Comparison of ENCODE assay signal across 25 cellular contexts in genomic region chr12:62911288-62911687, GRCh38. TPM values are rescaled to one million over a fixed set of nuclear protein-coding genes. Genes with fewer than 3 reads are reported as not detected.
"Had no signal": no experiment of that assay in that cellular context is flagged by ENCODE, and none has a peak within 500 bp of the region (broad histone marks: within the 10 kb centered on the region; RNA-seq: fewer than 3 reads in every experiment).

No MANE protein-coding gene starts in this region.

- H3K4me3 Mint-ChIP-seq: activated CD4-positive, alpha-beta memory T cell treated with anti-CD3 and anti-CD28 coated beads, Interleukin-2, amount 10 ng/mL, durations not matched to agents 7 days and 5 days; activated naive CD4-positive, alpha-beta T cell treated with anti-CD3 and anti-CD28 coated beads for 36 hours; activated naive CD8-positive, alpha-beta T cell; activated T-helper 17 cell treated with anti-CD3 and anti-CD28 coated beads, Interleukin-2, amount 50 U/mL, for 72 hours; brain; central memory CD8-positive, alpha-beta T cell; T-helper 17 cell had no signal

- H3K27ac Mint-ChIP-seq: activated CD4-positive, alpha-beta memory T cell treated with anti-CD3 and anti-CD28 coated beads, Interleukin-2, amount 10 ng/mL, durations not matched to agents 7 days and 5 days; activated naive CD4-positive, alpha-beta T cell treated with anti-CD3 and anti-CD28 coated beads for 36 hours; activated naive CD8-positive, alpha-beta T cell; activated T-helper 17 cell treated with anti-CD3 and anti-CD28 coated beads, Interleukin-2, amount 50 U/mL, for 72 hours; T-helper 17 cell had no signal

- H3K4me3 ChIP-seq: Peyer's patch had no signal

- H3K4me1 ChIP-seq: Peyer's patch had no signal

- H3K9me3 Mint-ChIP-seq: activated CD4-positive, alpha-beta memory T cell treated with anti-CD3 and anti-CD28 coated beads, Interleukin-2, amount 10 ng/mL, durations not matched to agents 7 days and 5 days; activated naive CD4-positive, alpha-beta T cell treated with anti-CD3 and anti-CD28 coated beads for 36 hours; activated T-helper 17 cell treated with anti-CD3 and anti-CD28 coated beads, Interleukin-2, amount 50 U/mL, for 72 hours; brain; central memory CD8-positive, alpha-beta T cell had no signal

- FAIRE-seq: astrocyte had no signal

- H3K9me3 ChIP-seq: Peyer's patch had no signal

- H3K4me1 Mint-ChIP-seq: activated CD4-positive, alpha-beta memory T cell treated with anti-CD3 and anti-CD28 coated beads, Interleukin-2, amount 10 ng/mL, durations not matched to agents 7 days and 5 days; activated T-helper 17 cell treated with anti-CD3 and anti-CD28 coated beads, Interleukin-2, amount 50 U/mL, for 72 hours; central memory CD8-positive, alpha-beta T cell; T-helper 17 cell had no signal

- DNase-seq: activated CD4-positive, alpha-beta memory T cell treated with anti-CD3 and anti-CD28 coated beads, Interleukin-2, amount 10 ng/mL, durations not matched to agents 7 days and 5 days; activated CD4-positive, alpha-beta T cell treated with anti-CD3 and anti-CD28 coated beads, Interleukin-2, amount 50 U/mL, for 1 hour; activated CD4-positive, CD25-positive, alpha-beta regulatory T cell; activated gamma-delta T cell; activated naive CD4-positive, alpha-beta T cell treated with anti-CD3 and anti-CD28 coated beads for 36 hours; activated T-cell treated with anti-CD3 and anti-CD28 coated beads for 4 hours; activated T-cell treated with anti-CD3 and anti-CD28 coated beads, Interleukin-2, amount 50 U/mL, for 48 hours; amygdala; Kasumi-1; NCI-H1048; NCI-H1930; NCI-H2171 treated with DMSO at 0.1 percent for 48 hours; NCI-H345; NCI-H510A; NK-92 treated with Interleukin-12 subunit alpha and Interleukin-12 subunit beta, amount 100 ng/mL, for 24 hours; Peyer's patch; Right ventricle myocardium superior; T-helper 17 cell; T-helper 9 cell had no signal

- ATAC-seq: activated T-helper 17 cell treated with anti-CD3 and anti-CD28 coated beads, Interleukin-2, amount 50 U/mL, for 72 hours; T-helper 17 cell had no signal

- H3K27ac ChIP-seq: Peyer's patch, RWPE1 had no signal

- H3K36me3 ChIP-seq: Peyer's patch had no signal

- H3K36me3 Mint-ChIP-seq: activated naive CD8-positive, alpha-beta T cell; brain had no signal

- H3K27me3 ChIP-seq: Peyer's patch had no signal

RNA-seq across cellular contexts. Expression of gene PPM1H, which starts 23.7 kb away (rescaled TPM):
- total RNA-seq: activated CD4-positive, alpha-beta memory T cell treated with anti-CD3 and anti-CD28 coated beads, Interleukin-2, amount 10 ng/mL, durations not matched to agents 7 days and 5 days; activated naive CD4-positive, alpha-beta T cell treated with anti-CD3 and anti-CD28 coated beads for 36 hours; activated T-helper 17 cell treated with anti-CD3 and anti-CD28 coated beads, Interleukin-2, amount 50 U/mL, for 72 hours had no signal
